ENCODE assay signal across 8 cellular contexts in the genomic region with DNA sequence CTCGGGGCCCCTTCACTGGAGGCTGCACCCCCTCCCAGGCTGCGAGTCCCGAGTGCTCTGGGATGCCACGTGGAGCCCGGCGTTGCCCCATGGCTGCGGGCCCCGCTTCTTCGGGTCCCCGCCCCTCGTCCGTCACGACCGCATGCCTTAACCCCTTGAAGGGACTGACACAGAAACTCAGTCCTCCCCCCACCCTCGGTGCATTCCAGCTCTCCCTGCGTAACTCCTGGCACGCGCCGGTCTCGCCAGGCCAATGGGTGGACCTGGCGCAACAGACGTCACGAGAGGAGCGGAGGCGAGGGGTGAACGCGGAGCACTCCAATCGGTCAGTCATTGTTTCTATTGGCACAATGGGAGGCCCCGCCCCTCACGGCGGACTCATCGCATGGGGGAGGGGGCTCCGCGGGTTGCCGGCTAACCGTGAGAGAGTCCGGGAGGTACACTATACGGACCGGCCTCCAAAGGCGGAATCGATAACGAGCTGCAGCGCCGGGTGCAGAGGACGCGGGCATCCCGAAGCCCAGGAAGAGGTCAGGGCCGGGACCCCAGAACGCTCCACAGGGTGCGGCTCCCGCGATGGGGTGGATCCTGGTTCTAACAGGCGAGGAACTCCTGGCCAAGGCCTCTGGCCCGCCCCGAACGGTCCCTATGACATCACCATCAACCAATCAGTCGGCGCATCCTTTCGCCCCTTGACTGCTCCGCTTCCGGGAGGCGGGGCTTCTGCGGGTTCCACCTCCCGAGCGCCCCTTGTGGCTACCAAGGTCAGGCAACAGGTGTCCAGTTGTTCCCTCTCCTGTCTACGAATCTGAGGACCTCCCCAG. TPM values are rescaled to one million over a fixed set of nuclear protein-coding genes. Genes with fewer than 3 reads are reported as not detected.
DNase-seq lines count a peak whose midpoint lies in the region; ATAC-seq, FAIRE-seq and TF ChIP-seq lines count a peak whose summit lies in the region.

No MANE protein-coding gene starts in this region.

- no peak for FAIRE-seq in D721Med (lab: Jason Lieb, UNC)

- H4K20me1 ChIP-seq in PC-9 (ENCODE audit: insufficient read depth): no peaks in the 10 kb centered on the region

- TF ChIP-seq POLR2A in esophagus muscularis mucosa (IDR thresholded peaks at IDR 0.05; ENCODE audit: low read depth): no peak

- H3K4me3 ChIP-seq in HUES6 (ENCODE audit: low read depth, low read length) (peak overlapping the region; percentile 72), PC-9 (peak overlapping the region; percentile 76), esophagus muscularis mucosa (peak overlapping the region; percentile 51 to 62 (median 55)), muscle layer of colon (ENCODE audit: low read depth in 1 of 2, low read length in 2 of 2) (peak overlapping the region; percentile 31 to 38)

- H3K9me2 ChIP-seq in PC-9 (ENCODE audit: insufficient read depth): no peaks in the 10 kb centered on the region

- H3K4me2 ChIP-seq in PC-9: peak overlapping the region; percentile 98

- intact Hi-C loops in PC-9 (cut with micrococcal nuclease; ENCODE audit: unreplicated experiment) (loop anchor here (1.0 to 5.0 kb wide), 7 partner anchors 10 to 221 kb away; a partner anchor contains a TSS), esophagus muscularis mucosa (cut with DNase I) (no loop called here)

- peaks cover 10% of the 10 kb centered on the region; the same call in 1 of the 2 replicates for H3F3A ChIP-seq in PC-9 (ENCODE audit: insufficient read depth, low read depth)

- H3K27ac ChIP-seq in HUES6 (ENCODE audit: low read depth, low read length) (peak overlapping the region; percentile 94), PC-9 (peak overlapping the region; percentile 93), esophagus muscularis mucosa (replicated peaks in 1 of 4) (peak overlapping the region; percentile 76 to 89 (median 84)), muscle layer of colon (ENCODE audit: low read depth, low read length) (no peak overlapping the region)

- H3K9me3 ChIP-seq in HUES6 (ENCODE audit: control insufficient read depth, insufficient read depth, low read depth, low read length) (no peaks in the 10 kb centered on the region), PC-9 (ENCODE audit: insufficient read depth, low read depth) (no peaks in the 10 kb centered on the region; the same call in 1 of the 2 replicates), esophagus muscularis mucosa (no peaks in the 10 kb centered on the region), muscle layer of colon (ENCODE audit: low read length) (no peaks in the 10 kb centered on the region)

- H3K9ac ChIP-seq in HUES6 (ENCODE audit: low read length): peak overlapping the region; percentile 85
- no peak overlapping the region for H3K9ac ChIP-seq in muscle layer of colon (ENCODE audit: low read length)

- no peak for TF ChIP-seq EP300 in esophagus muscularis mucosa (IDR thresholded peaks at IDR 0.05)

- ATAC-seq in GM21423 (IDR thresholded peaks at IDR 0.05; ENCODE audit: unreplicated experiment): peak; percentile 73

- TF ChIP-seq CTCF in D721Med (IDR thresholded peaks at IDR 0.05; ENCODE audit: insufficient read depth, missing control alignments) (peak; percentile 42), PC-9 (conservative IDR thresholded peaks at IDR 0.05) (peak; percentile 78), esophagus muscularis mucosa (IDR thresholded peaks at IDR 0.05) (peak; percentile 45 to 67 (median 46))

- no peaks in the 10 kb centered on the region for H3K79me2 ChIP-seq in PC-9 (ENCODE audit: low read depth)

- TSS peak; percentile 89 for BruUV-seq in PC-9 (replicated peaks; lab: Mats Ljungman, UMichigan)

- H3K36me3 ChIP-seq in HUES6 (ENCODE audit: control insufficient read depth, insufficient read depth, low read length): peaks cover 25% of the 10 kb centered on the region
- no peaks in the 10 kb centered on the region for H3K36me3 ChIP-seq in PC-9 (ENCODE audit: low read depth)
- H3K36me3 ChIP-seq in esophagus muscularis mucosa: peaks cover 0 to 5% (median 1%) of the 10 kb centered on the region in 4 donors
- H3K36me3 ChIP-seq in muscle layer of colon (ENCODE audit: insufficient read depth, low read length): no peaks in the 10 kb centered on the region

- WGBS in esophagus muscularis mucosa: 0% methylated on average over 10 of the region's 66 CpGs

- H3K4me1 ChIP-seq in HUES6 (ENCODE audit: control insufficient read depth, insufficient read depth, low read length) (peaks cover 10% of the 10 kb centered on the region), PC-9 (replicated peaks; ENCODE audit: insufficient read depth) (0 out of 2 replicates have a peak, but pooled peaks cover 4% of the 10 kb centered on the region), esophagus muscularis mucosa (peaks cover 16 to 34% (median 34%) of the 10 kb centered on the region in 4 donors), muscle layer of colon (ENCODE audit: insufficient read depth, low read length) (peaks cover 9% of the 10 kb centered on the region)

- peak overlapping the region; percentile 76 for H2AFZ ChIP-seq in PC-9

- POLR2A ChIA-PET in PC-9 (lab: Charles Lee; ENCODE audit: unreplicated experiment): interaction anchor here (0.6 to 0.7 kb wide), 3 partner anchors 27 to 263 kb away, joined by 4 to 6 read pairs (median 5); no protein-coding TSS in a partner anchor

- DNase-seq in D721Med (ENCODE audit: insufficient read length, low spot score): peak; percentile 76
- DNase-seq in PC-9: peak; percentile 93 to 98
- peak; percentile 96 for DNase-seq in activated T-cell treated with anti-CD3 and anti-CD28 coated beads, Interleukin-2, amount 50 U/mL, for 48 hours
- DNase-seq in esophagus muscularis mucosa (ENCODE audit: extremely low spot score): peak; percentile 97
- DNase-seq in stimulated activated CD8-positive, alpha-beta memory T cell treated with anti-CD3 and anti-CD28 coated beads, Interleukin-7, amount 100 ng/mL, for 1 hour (ENCODE audit: low read depth in 2 of 2): peak; percentile 54 to 66

- H3K27me3 ChIP-seq in HUES6 (ENCODE audit: control insufficient read depth, insufficient read depth, low read length) (peaks cover 3% of the 10 kb centered on the region; the same call in 1 of the 2 replicates), PC-9 (ENCODE audit: insufficient read depth, low read depth) (no peaks in the 10 kb centered on the region), esophagus muscularis mucosa (peaks cover 8 to 60% (median 15%) of the 10 kb centered on the region in 4 donors), muscle layer of colon (ENCODE audit: control insufficient read depth in 1 of 2, insufficient read depth in 2 of 2, low read length in 2 of 2) (peaks cover 15 to 41% of the 10 kb centered on the region in 2 donors)

- CTCF ChIA-PET in PC-9 (lab: Charles Lee): interaction anchor here (0.6 to 2.8 kb wide), 2 partner anchors 23 to 414 kb away, joined by 3 to 6 read pairs; a partner anchor contains a TSS

RNA-seq across cellular contexts. Expression of a gene that starts 1.0 kb away (rescaled TPM):
- 9.9 and 11.6 TPM in 2 replicates for total RNA-seq in PC-9 (2021)
- total RNA-seq in esophagus muscularis mucosa: 1 to 10 TPM in 1 of 4 donors, under 1 TPM in 3; 0.33 to 1.3 (median 0.63) TPM

RNA-seq across cellular contexts. Expression of a gene that starts 22.0 kb away (rescaled TPM):
- 40.0 and 53.3 TPM in 2 replicates for total RNA-seq in PC-9 (2021)
- total RNA-seq in esophagus muscularis mucosa: 10 to 100 TPM; 18.9 to 34.7 (median 29.1) TPM

RNA-seq across cellular contexts. Expression of a gene that starts 28.4 kb away (rescaled TPM):
- total RNA-seq in PC-9 (2021) (16.5 and 18.7 TPM in 2 replicates), esophagus muscularis mucosa (10 to 100 TPM in 2 of 4 donors, 1 to 10 TPM in 2; 6.1 to 11.7 (median 8.8) TPM)

RNA-seq across cellular contexts. Expression of a gene that starts 42.1 kb away (rescaled TPM):
- not detected in 2 replicates for total RNA-seq in PC-9 (2021)
- not detected for total RNA-seq in esophagus muscularis mucosa

RNA-seq across cellular contexts. Expression of a gene that starts 53.3 kb away (rescaled TPM):
- 123 and 144 TPM in 2 replicates for total RNA-seq in PC-9 (2021)
- total RNA-seq in esophagus muscularis mucosa: 10 to 100 TPM; 31.0 to 57.5 (median 41.2) TPM
